20 cellular contexts compared by ENCODE assay signal in the genomic region with DNA sequence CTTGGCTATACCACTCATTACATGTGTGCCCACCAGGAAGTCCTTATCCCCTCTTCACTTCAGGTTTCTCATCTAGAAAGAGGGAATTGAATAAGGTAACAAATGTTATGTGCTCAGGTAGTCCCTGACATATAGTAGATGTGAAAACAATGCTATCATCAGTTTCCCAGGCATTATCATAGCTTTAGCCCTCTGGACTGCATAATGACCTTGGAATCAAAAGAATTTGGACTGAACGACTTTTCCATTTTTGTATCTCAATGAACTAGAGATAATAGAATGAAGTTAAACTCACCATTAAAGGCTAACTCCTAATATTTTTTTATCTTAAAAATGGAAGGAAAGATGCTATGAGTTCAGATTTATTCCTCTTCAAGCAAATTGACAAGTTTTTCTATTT.
A peak's percentile ranks its signal among the peaks of the same experiment; 100 is the strongest.
DNase-seq lines count a peak whose midpoint lies in the region; ATAC-seq and TF ChIP-seq lines count a peak whose summit lies in the region.
"Had no signal": no experiment of that assay in that cellular context is flagged by ENCODE, and none has a peak within 500 bp of the region (broad histone marks: within the 10 kb centered on the region; RNA-seq: fewer than 3 reads in every experiment).

No MANE protein-coding gene starts in this region.

- no peak for TF ChIP-seq POLR2A in sigmoid colon (IDR thresholded peaks at IDR 0.05)

- WGBS in sigmoid colon, 2 donors: 79 to 82% methylated on average over 1 of the region's 1 CpG

- peaks cover 0 to 26% (median 17%) of the 10 kb centered on the region in 4 donors for H3K4me1 ChIP-seq in sigmoid colon
- no peaks in the 10 kb centered on the region for H3K4me1 ChIP-seq in BE2C
- H3K4me1 ChIP-seq: BLaER1 had no signal

- TF ChIP-seq EP300 in sigmoid colon (IDR thresholded peaks at IDR 0.05): no peak

- H3K27me3 ChIP-seq in sigmoid colon (no peaks in the 10 kb centered on the region), BE2C (no peaks in the 10 kb centered on the region)
- H3K27me3 ChIP-seq: BLaER1 had no signal

- H3K4me3 ChIP-seq in fibroblast of the aortic adventitia (ENCODE audit: low read depth, low read length): no peak overlapping the region
- H3K4me3 ChIP-seq in sigmoid colon: no peak overlapping the region
- no peak overlapping the region for H3K4me3 ChIP-seq in BE2C (ENCODE audit: low read depth, low read length)
- H3K4me3 ChIP-seq: BLaER1 had no signal

- peak; percentile 55 for DNase-seq in EH (ENCODE audit: low read depth)
- peak; percentile 38 for DNase-seq in fibroblast of the aortic adventitia (ENCODE audit: low read depth)
- DNase-seq in sigmoid colon: no peak
- DNase-seq in NCI-H524 (lab: John Stamatoyannopoulos, UW): no peak
- no peak for DNase-seq in BE2C
- no peak for DNase-seq in mucosa of gallbladder (ENCODE audit: low spot score)
- DNase-seq: 8988T; ACHN; AML-193; CD4-positive, alpha-beta memory T cell; CD4-positive, CD25-positive, alpha-beta regulatory T cell; CD8-positive, alpha-beta memory T cell; COR-L47; DMS153; DMS53; DMS79; DND-41; GF-D8 had no signal

- TF ChIP-seq CTCF in fibroblast of the aortic adventitia (IDR thresholded peaks at IDR 0.05; ENCODE audit: insufficient read depth, low read length) (no peak), sigmoid colon (IDR thresholded peaks at IDR 0.05) (no peak), BE2C (IDR thresholded peaks at IDR 0.05; ENCODE audit: low read depth, low read length) (no peak)

- intact Hi-C loops in sigmoid colon (cut with DNase I): loop anchor here (5.0 kb wide), 1 partner anchor 52 kb away; no protein-coding TSS in a partner anchor

- ATAC-seq in HG03354 (IDR thresholded peaks at IDR 0.05; ENCODE audit: poor library complexity, severe bottlenecking, unreplicated experiment): no peak

- H3K36me3 ChIP-seq in sigmoid colon (no peaks in the 10 kb centered on the region), BE2C (no peaks in the 10 kb centered on the region)
- H3K36me3 ChIP-seq: BLaER1 had no signal

- H3K9me3 ChIP-seq in sigmoid colon (no peaks in the 10 kb centered on the region), BE2C (no peaks in the 10 kb centered on the region)
- H3K9me3 ChIP-seq: BLaER1 had no signal

- peak overlapping the region in 3 of 4 donors; percentile 26 to 67 (median 56) for H3K27ac ChIP-seq in sigmoid colon
- H3K27ac ChIP-seq: BLaER1 had no signal

Comparison
In these comparisons a context has a peak if more than half of its experiments do, and no peak if none do; other contexts are left out.
1. DNase-seq: peak in EH (single experiment) and fibroblast of the aortic adventitia (single experiment); none in sigmoid colon (single experiment), NCI-H524 (0 of 2), BE2C (single experiment) and mucosa of gallbladder (single experiment).